ENCODE assay signal across 3 cellular contexts in genomic region chrX:117517994-117518393, GRCh38.
TF ChIP-seq lines count a peak whose summit lies in the region.

No MANE protein-coding gene starts in this region.

TF ChIP-seq in A549, 52 proteins besides CTCF, POLR2A, EP300 and RAD21 (continued from another document):
- TF ChIP-seq POLR2AphosphoS2 (conservative IDR thresholded peaks at IDR 0.05; ENCODE audit: low read length) (no peak), MAFK (IDR thresholded peaks at IDR 0.05; ENCODE audit: partially characterized antibody) (peak; percentile 74)

TF ChIP-seq in IMR-90, 13 proteins besides CTCF, POLR2A, EP300 and RAD21 (continued from another document):
- TF ChIP-seq, protein P1, sequence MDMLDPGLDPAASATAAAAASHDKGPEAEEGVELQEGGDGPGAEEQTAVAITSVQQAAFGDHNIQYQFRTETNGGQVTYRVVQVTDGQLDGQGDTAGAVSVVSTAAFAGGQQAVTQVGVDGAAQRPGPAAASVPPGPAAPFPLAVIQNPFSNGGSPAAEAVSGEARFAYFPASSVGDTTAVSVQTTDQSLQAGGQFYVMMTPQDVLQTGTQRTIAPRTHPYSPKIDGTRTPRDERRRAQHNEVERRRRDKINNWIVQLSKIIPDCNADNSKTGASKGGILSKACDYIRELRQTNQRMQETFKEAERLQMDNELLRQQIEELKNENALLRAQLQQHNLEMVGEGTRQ (IDR thresholded peaks at IDR 0.05; ENCODE audit: low read depth, low read length) = no peak

TF ChIP-seq in K562, 482 proteins besides CTCF, POLR2A, EP300 and RAD21 (continued from another document):
- TF ChIP-seq AFF4 (CRISPR knock-in tag; IDR thresholded peaks at IDR 0.05) = no peak
- TF ChIP-seq ELK1 (CRISPR knock-in tag; IDR thresholded peaks at IDR 0.05) = no peak
- peak; percentile 40; the same call in 1 of the 2 replicates for TF ChIP-seq MAFK (IDR thresholded peaks at IDR 0.05; ENCODE audit: low read length)
- TF ChIP-seq LARP7 (IDR thresholded peaks at IDR 0.05) = no peak
- TF ChIP-seq DIDO1 (tag; IDR thresholded peaks at IDR 0.05; ENCODE audit: low read depth) = no peak
- TF ChIP-seq MAFG (tag; conservative IDR thresholded peaks at IDR 0.05) = peak; percentile 24; the same call in 1 of the 2 replicates
- peak; percentile 24; the same call in 1 of the 2 replicates for TF ChIP-seq MAFF (IDR thresholded peaks at IDR 0.05; ENCODE audit: low read length)
- TF ChIP-seq MXI1 (IDR thresholded peaks at IDR 0.05; ENCODE audit: low read depth, low read length) = no peak
- no peak for TF ChIP-seq NCOA4 (IDR thresholded peaks at IDR 0.05; ENCODE audit: partially characterized antibody)
- no peak for TF ChIP-seq ESRRA (IDR thresholded peaks at IDR 0.05; ENCODE audit: borderline replicate concordance, low read depth)
- TF ChIP-seq, protein P2, sequence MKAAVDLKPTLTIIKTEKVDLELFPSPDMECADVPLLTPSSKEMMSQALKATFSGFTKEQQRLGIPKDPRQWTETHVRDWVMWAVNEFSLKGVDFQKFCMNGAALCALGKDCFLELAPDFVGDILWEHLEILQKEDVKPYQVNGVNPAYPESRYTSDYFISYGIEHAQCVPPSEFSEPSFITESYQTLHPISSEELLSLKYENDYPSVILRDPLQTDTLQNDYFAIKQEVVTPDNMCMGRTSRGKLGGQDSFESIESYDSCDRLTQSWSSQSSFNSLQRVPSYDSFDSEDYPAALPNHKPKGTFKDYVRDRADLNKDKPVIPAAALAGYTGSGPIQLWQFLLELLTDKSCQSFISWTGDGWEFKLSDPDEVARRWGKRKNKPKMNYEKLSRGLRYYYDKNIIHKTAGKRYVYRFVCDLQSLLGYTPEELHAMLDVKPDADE (conservative IDR thresholded peaks at IDR 0.05; ENCODE audit: control insufficient read depth, low read depth, low read length) = no peak
- TF ChIP-seq SRSF9 (IDR thresholded peaks at IDR 0.05; ENCODE audit: borderline replicate concordance, low read depth, low read length) = no peak
- no peak for TF ChIP-seq CXXC5 (CRISPR knock-in tag; IDR thresholded peaks at IDR 0.05)
- no peak for TF ChIP-seq ZNF134 (CRISPR knock-in tag; conservative IDR thresholded peaks at IDR 0.05)
- TF ChIP-seq, protein P3, sequence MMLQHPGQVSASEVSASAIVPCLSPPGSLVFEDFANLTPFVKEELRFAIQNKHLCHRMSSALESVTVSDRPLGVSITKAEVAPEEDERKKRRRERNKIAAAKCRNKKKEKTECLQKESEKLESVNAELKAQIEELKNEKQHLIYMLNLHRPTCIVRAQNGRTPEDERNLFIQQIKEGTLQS (IDR thresholded peaks at IDR 0.05) = no peak
- TF ChIP-seq, protein P3 (CRISPR knock-in tag; conservative IDR thresholded peaks at IDR 0.05) = no peak
- TF ChIP-seq MCM7 (IDR thresholded peaks at IDR 0.05) = no peak
- TF ChIP-seq, protein P4, sequence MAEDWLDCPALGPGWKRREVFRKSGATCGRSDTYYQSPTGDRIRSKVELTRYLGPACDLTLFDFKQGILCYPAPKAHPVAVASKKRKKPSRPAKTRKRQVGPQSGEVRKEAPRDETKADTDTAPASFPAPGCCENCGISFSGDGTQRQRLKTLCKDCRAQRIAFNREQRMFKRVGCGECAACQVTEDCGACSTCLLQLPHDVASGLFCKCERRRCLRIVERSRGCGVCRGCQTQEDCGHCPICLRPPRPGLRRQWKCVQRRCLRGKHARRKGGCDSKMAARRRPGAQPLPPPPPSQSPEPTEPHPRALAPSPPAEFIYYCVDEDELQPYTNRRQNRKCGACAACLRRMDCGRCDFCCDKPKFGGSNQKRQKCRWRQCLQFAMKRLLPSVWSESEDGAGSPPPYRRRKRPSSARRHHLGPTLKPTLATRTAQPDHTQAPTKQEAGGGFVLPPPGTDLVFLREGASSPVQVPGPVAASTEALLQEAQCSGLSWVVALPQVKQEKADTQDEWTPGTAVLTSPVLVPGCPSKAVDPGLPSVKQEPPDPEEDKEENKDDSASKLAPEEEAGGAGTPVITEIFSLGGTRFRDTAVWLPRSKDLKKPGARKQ (CRISPR knock-in tag; IDR thresholded peaks at IDR 0.05) = no peak
- TF ChIP-seq BHLHE40 (IDR thresholded peaks at IDR 0.05; ENCODE audit: low read length) = no peak
- TF ChIP-seq ZNF316 (IDR thresholded peaks at IDR 0.05) = peak; percentile 50; the same call in 1 of the 2 replicates
- no peak for TF ChIP-seq ZBTB43 (CRISPR knock-in tag; IDR thresholded peaks at IDR 0.05)
- TF ChIP-seq BRD4 (IDR thresholded peaks at IDR 0.05) = no peak
